ENCODE assay signal across 8 cellular contexts in genomic region chr2:39119732-39120520, GRCh38. TPM values are rescaled to one million over a fixed set of nuclear protein-coding genes. Genes with fewer than 3 reads are reported as not detected.
DNase-seq lines count a peak whose midpoint lies in the region; ATAC-seq and TF ChIP-seq lines count a peak whose summit lies in the region.

No MANE protein-coding gene starts in this region.

- peak; percentile 32 for ATAC-seq in GM19043 (IDR thresholded peaks at IDR 0.05; ENCODE audit: low read depth, unreplicated experiment)
- ATAC-seq in HG03342 (IDR thresholded peaks at IDR 0.05; ENCODE audit: unreplicated experiment): peak; percentile 36
- peak; percentile 40 for ATAC-seq in thoracic aorta (ENCODE audit: insufficient number of reproducible peaks, low FRiP score, low read depth)

- H3K4me3 Mint-ChIP-seq in CD14-positive monocyte: peak overlapping the region; percentile 91 to 95
- peak overlapping the region; percentile 90 for H3K4me3 Mint-ChIP-seq in nephron progenitor cell

- H3K9me3 ChIP-seq in thoracic aorta: no peaks in the 10 kb centered on the region

- peak overlapping the region; percentile 70 to 80 for H3K27ac ChIP-seq in thoracic aorta

- peak overlapping the region; percentile 83 to 93 (median 89) for H3K27ac Mint-ChIP-seq in CD14-positive monocyte
- H3K27ac Mint-ChIP-seq in nephron progenitor cell: peak overlapping the region; percentile 99

- TF ChIP-seq CTCF in CD14-positive monocyte (IDR thresholded peaks at IDR 0.05) (peak; percentile 35), fibroblast of the aortic adventitia (IDR thresholded peaks at IDR 0.05; ENCODE audit: insufficient read depth, low read length) (peak; percentile 15), nephron progenitor cell (IDR thresholded peaks at IDR 0.05) (no peak), thoracic aorta (IDR thresholded peaks at IDR 0.05) (no peak)

- DNase-seq in CD14-positive monocyte (ENCODE audit: low spot score): no peak
- DNase-seq in OCI-M2 (lab: John Stamatoyannopoulos, UW; ENCODE audit: unreplicated experiment): peak; percentile 44
- peak; percentile 61 for DNase-seq in activated effector memory CD4-positive, alpha-beta T cell treated with Interleukin-2 at 50 U/mL for 16 hours
- peak; percentile 49 for DNase-seq in fibroblast of the aortic adventitia (ENCODE audit: low read depth)
- DNase-seq in nephron progenitor cell: peak; percentile 67
- DNase-seq in thoracic aorta (ENCODE audit: low spot score): no peak

- no peaks in the 10 kb centered on the region for H3K27me3 ChIP-seq in thoracic aorta (replicated peaks; ENCODE audit: insufficient read depth)

- intact Hi-C loops in CD14-positive monocyte (cut with micrococcal nuclease): loop anchor here in 1 of 2 donors (2.0 to 10.0 kb wide), 3 partner anchors 55 to 375 kb away; no protein-coding TSS in a partner anchor

- H3K4me1 Mint-ChIP-seq in CD14-positive monocyte (peaks cover 48% of the 10 kb centered on the region), nephron progenitor cell (peaks cover 57% of the 10 kb centered on the region)

- H3K9me3 Mint-ChIP-seq in CD14-positive monocyte (peaks cover 0 to 3% (median 0%) of the 10 kb centered on the region in 7 donors), nephron progenitor cell (peaks cover 8% of the 10 kb centered on the region)

- no peaks in the 10 kb centered on the region for H3K36me3 ChIP-seq in thoracic aorta

- H3K4me1 ChIP-seq in thoracic aorta (ENCODE audit: control insufficient read depth in 1 of 2, low read depth in 2 of 2): peaks cover 21 to 54% of the 10 kb centered on the region in 2 donors

- peak overlapping the region; percentile 89 for H3K4me3 ChIP-seq in fibroblast of the aortic adventitia (ENCODE audit: low read depth, low read length)
- peak overlapping the region; percentile 87 for H3K4me3 ChIP-seq in thoracic aorta

- no peaks in the 10 kb centered on the region for H3K27me3 Mint-ChIP-seq in CD14-positive monocyte (ENCODE audit: low read depth in 3 of 3)
- no peaks in the 10 kb centered on the region for H3K27me3 Mint-ChIP-seq in nephron progenitor cell (ENCODE audit: low read depth, poor library complexity)

- H3K36me3 Mint-ChIP-seq in CD14-positive monocyte: peaks cover 10 to 13% of the 10 kb centered on the region in 2 donors
- peaks cover 24% of the 10 kb centered on the region for H3K36me3 Mint-ChIP-seq in nephron progenitor cell (ENCODE audit: low read depth)

RNA-seq across cellular contexts. Expression of gene SOS1, which starts 0.9 kb away (rescaled TPM):
- polyA plus RNA-seq in CD14-positive monocyte: 1 to 10 TPM; 5.3 to 7.7 TPM
- total RNA-seq in fibroblast of the aortic adventitia (ENCODE audit: low replicate concordance): 27.9 and 36.1 TPM in 2 replicates
- total RNA-seq in thoracic aorta: 10 to 100 TPM; 29.8 to 61.2 TPM

Comparison
In these comparisons a context has a peak if more than half of its experiments do, and no peak if none do; other contexts are left out.
1. DNase-seq: peak in OCI-M2 (single experiment), activated effector memory CD4-positive, alpha-beta T cell treated with Interleukin-2 at 50 U/mL for 16 hours (single experiment), fibroblast of the aortic adventitia (single experiment) and nephron progenitor cell (single experiment); none in CD14-positive monocyte (single experiment) and thoracic aorta (single experiment).
2. CTCF ChIP-seq: peak in CD14-positive monocyte (single experiment) and fibroblast of the aortic adventitia (single experiment); none in nephron progenitor cell (single experiment) and thoracic aorta (single experiment).
3. Peak in every context shown above with its lines, with median percentiles within 50 percentile points of each other: ATAC-seq.